ENCODE assay signal across 8 cellular contexts in genomic region chr17:81101614-81102306, GRCh38.
A peak's percentile ranks its signal among the peaks of the same experiment; 100 is the strongest.
DNase-seq lines count a peak whose midpoint lies in the region; ATAC-seq and TF ChIP-seq lines count a peak whose summit lies in the region.

No MANE protein-coding gene starts in this region.

- H3K27me3 ChIP-seq in BE2C: no peaks in the 10 kb centered on the region

- H3K4me1 ChIP-seq in BE2C: peaks cover 12% of the 10 kb centered on the region

- no peak overlapping the region for H3K4me3 Mint-ChIP-seq in effector memory CD8-positive, alpha-beta T cell

- H3K36me3 ChIP-seq in BE2C: no peaks in the 10 kb centered on the region; the same call in 1 of the 2 replicates

- peaks cover 7% of the 10 kb centered on the region for H3K36me3 Mint-ChIP-seq in effector memory CD8-positive, alpha-beta T cell (ENCODE audit: insufficient read depth)

- TF ChIP-seq CTCF in BE2C (IDR thresholded peaks at IDR 0.05; ENCODE audit: low read depth, low read length): peak; percentile 100

- ATAC-seq in HG03460 (IDR thresholded peaks at IDR 0.05; ENCODE audit: unreplicated experiment): peak; percentile 79
- peak; percentile 95 for ATAC-seq in effector memory CD8-positive, alpha-beta T cell (replicated peaks)

- H3K27me3 Mint-ChIP-seq in effector memory CD8-positive, alpha-beta T cell: no peaks in the 10 kb centered on the region

- H3K4me1 Mint-ChIP-seq in effector memory CD8-positive, alpha-beta T cell (ENCODE audit: low read depth in 2 of 2): peaks cover 6 to 14% of the 10 kb centered on the region in 2 donors

- H3K4me3 ChIP-seq in BE2C (ENCODE audit: low read depth, low read length): no peak overlapping the region

- DNase-seq in BE2C (peak; percentile 93), GM19238 (ENCODE audit: insufficient read length, low spot score) (peak; percentile 100), NOMO-1 treated with DMSO at 0.1 percent for 48 hours (lab: John Stamatoyannopoulos, UW; ENCODE audit: unreplicated experiment) (peak; percentile 58), mesenteric fat pad (ENCODE audit: low spot score) (peak; percentile 96)
- DNase-seq in activated CD8-positive, alpha-beta memory T cell treated with anti-CD3 and anti-CD28 coated beads for 4 hours (ENCODE audit: low read depth in 2 of 2): peak; percentile 73
- DNase-seq in effector memory CD8-positive, alpha-beta T cell: peak; percentile 89 to 92 (median 90)
- peak; percentile 69 to 75 for DNase-seq in stimulated activated CD8-positive, alpha-beta memory T cell treated with anti-CD3 and anti-CD28 coated beads, Interleukin-4, amount 100 ng/mL, for 1 hour (ENCODE audit: low read depth in 2 of 2, low spot score in 1 of 2)

- no peak overlapping the region for H3K27ac Mint-ChIP-seq in effector memory CD8-positive, alpha-beta T cell

- no peaks in the 10 kb centered on the region for H3K9me3 Mint-ChIP-seq in effector memory CD8-positive, alpha-beta T cell

- H3K9me3 ChIP-seq in BE2C: no peaks in the 10 kb centered on the region
